In the genomic region with DNA sequence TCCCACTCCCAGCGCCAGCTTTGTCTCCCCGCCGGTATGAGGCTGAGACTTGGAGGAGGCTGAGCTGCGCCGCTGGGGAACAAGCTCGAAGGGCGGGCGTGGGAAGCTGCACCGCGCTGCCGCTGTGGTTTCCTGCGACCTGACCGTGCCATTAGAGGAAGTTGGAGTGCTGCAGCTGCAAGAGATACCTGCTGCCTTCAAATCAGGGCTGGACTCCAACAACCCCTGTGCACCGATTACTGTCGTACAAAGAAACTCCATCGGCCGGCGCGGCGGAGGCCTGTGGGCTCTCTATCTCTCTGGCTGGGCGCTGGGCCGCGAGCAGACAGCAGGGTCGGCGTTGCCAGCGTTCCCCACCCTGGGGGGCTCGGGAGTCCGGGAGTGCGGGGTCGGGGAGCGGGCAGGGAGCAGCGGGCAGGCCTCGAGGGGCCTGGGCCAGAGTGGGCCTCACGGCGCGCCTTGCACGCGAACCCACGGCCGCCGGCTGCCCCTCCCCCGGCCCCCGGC, we compare ENCODE assay signal across 1 cellular context.
TF ChIP-seq lines count a peak whose summit lies in the region.

No MANE protein-coding gene starts in this region.

TF ChIP-seq in K562, 482 proteins besides CTCF, POLR2A, EP300 and RAD21 (continued from another document):
- TF ChIP-seq ZNF280B (CRISPR knock-in tag; IDR thresholded peaks at IDR 0.05): no peak
- TF ChIP-seq ATF4 (CRISPR knock-in tag; IDR thresholded peaks at IDR 0.05): no peak
- no peak for TF ChIP-seq RB1 (IDR thresholded peaks at IDR 0.05; ENCODE audit: low read depth)
